ENCODE assay signal across 1 cellular context in the genomic region with DNA sequence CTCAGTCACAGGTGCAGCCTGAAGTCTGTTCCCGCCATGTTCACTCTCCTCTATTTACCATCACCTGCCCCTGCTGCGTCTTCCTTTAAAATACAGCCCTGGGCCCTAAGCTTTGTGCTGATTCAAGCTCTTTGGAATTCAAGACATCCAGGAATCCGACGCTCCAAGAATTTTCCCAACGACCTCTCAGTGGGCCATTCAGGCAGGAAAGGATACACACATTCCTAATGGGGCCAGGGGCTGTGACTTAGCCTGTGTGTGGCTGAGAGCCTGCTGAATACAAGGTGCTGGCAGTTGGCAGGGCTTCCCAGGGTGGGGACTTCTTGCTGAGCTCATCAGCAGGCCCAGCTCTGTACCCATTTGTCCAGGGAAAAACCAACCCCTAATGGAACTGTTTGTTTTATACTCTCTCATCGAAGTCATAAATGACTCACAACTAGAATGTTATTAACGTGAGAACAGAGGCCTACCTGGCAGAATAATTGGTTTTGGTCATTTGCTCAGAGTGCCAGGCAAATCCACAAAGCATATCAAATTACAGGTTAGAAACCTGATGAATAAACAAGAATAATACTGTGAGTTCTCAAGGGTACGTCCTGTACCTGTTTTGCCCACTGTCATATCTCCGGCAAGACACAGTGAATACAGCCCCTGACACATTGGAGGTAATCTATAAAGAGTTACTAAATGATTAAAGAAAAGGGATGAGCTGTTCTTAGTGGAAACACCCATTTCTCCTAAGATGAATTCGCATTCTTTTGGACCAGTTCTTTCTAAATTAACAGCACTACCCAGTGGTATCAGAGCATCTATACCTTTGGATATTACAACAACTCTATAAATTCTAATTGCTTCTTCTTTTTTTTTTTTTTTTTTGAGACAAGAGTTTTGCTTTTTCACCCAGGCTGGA.
TF ChIP-seq lines count a peak whose summit lies in the region.

No MANE protein-coding gene starts in this region.

TF ChIP-seq in neural cell, 6 proteins besides CTCF, POLR2A, EP300 and RAD21 (continued from another document):
- TF ChIP-seq, protein P1, sequence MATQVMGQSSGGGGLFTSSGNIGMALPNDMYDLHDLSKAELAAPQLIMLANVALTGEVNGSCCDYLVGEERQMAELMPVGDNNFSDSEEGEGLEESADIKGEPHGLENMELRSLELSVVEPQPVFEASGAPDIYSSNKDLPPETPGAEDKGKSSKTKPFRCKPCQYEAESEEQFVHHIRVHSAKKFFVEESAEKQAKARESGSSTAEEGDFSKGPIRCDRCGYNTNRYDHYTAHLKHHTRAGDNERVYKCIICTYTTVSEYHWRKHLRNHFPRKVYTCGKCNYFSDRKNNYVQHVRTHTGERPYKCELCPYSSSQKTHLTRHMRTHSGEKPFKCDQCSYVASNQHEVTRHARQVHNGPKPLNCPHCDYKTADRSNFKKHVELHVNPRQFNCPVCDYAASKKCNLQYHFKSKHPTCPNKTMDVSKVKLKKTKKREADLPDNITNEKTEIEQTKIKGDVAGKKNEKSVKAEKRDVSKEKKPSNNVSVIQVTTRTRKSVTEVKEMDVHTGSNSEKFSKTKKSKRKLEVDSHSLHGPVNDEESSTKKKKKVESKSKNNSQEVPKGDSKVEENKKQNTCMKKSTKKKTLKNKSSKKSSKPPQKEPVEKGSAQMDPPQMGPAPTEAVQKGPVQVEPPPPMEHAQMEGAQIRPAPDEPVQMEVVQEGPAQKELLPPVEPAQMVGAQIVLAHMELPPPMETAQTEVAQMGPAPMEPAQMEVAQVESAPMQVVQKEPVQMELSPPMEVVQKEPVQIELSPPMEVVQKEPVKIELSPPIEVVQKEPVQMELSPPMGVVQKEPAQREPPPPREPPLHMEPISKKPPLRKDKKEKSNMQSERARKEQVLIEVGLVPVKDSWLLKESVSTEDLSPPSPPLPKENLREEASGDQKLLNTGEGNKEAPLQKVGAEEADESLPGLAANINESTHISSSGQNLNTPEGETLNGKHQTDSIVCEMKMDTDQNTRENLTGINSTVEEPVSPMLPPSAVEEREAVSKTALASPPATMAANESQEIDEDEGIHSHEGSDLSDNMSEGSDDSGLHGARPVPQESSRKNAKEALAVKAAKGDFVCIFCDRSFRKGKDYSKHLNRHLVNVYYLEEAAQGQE (IDR thresholded peaks at IDR 0.05; ENCODE audit: borderline replicate concordance) = peak; percentile 58
- no peak for TF ChIP-seq TAF1 (IDR thresholded peaks at IDR 0.05; ENCODE audit: low read depth)
